ENCODE assay signal across 1 cellular context in the genomic region with DNA sequence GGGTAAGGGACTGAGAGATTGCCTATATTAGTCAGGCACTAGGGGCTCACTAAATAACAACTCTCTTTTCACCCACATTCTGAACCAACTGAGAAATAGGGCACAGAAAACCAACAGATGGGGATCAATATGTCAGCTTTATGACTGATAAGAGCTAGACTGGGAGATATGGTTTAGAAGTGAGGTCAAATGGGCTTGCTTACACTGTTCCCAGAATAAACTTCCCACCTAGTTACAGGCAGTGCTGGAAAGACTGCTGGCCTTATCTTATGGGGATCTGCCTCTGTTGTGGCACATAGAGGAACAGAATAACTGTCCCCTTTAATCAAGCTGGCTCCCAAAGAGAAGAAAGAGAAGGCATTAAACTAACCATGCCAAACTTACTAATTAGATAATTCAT.
TF ChIP-seq lines count a peak whose summit lies in the region.

No MANE protein-coding gene starts in this region.

TF ChIP-seq in liver, 16 proteins besides CTCF, POLR2A, EP300 and RAD21 (continued from another document):
- TF ChIP-seq, protein P1, sequence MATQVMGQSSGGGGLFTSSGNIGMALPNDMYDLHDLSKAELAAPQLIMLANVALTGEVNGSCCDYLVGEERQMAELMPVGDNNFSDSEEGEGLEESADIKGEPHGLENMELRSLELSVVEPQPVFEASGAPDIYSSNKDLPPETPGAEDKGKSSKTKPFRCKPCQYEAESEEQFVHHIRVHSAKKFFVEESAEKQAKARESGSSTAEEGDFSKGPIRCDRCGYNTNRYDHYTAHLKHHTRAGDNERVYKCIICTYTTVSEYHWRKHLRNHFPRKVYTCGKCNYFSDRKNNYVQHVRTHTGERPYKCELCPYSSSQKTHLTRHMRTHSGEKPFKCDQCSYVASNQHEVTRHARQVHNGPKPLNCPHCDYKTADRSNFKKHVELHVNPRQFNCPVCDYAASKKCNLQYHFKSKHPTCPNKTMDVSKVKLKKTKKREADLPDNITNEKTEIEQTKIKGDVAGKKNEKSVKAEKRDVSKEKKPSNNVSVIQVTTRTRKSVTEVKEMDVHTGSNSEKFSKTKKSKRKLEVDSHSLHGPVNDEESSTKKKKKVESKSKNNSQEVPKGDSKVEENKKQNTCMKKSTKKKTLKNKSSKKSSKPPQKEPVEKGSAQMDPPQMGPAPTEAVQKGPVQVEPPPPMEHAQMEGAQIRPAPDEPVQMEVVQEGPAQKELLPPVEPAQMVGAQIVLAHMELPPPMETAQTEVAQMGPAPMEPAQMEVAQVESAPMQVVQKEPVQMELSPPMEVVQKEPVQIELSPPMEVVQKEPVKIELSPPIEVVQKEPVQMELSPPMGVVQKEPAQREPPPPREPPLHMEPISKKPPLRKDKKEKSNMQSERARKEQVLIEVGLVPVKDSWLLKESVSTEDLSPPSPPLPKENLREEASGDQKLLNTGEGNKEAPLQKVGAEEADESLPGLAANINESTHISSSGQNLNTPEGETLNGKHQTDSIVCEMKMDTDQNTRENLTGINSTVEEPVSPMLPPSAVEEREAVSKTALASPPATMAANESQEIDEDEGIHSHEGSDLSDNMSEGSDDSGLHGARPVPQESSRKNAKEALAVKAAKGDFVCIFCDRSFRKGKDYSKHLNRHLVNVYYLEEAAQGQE (IDR thresholded peaks at IDR 0.05), result no peak
- TF ChIP-seq HNF4A (conservative IDR thresholded peaks at IDR 0.05) (peak in 1 of 2 donors; percentile 28), FOXA1 (IDR thresholded peaks at IDR 0.05) (no peak), TAF1 (conservative IDR thresholded peaks at IDR 0.05) (no peak), JUND (IDR thresholded peaks at IDR 0.05) (no peak), EGR1 (IDR thresholded peaks at IDR 0.05; ENCODE audit: low read depth in 2 of 2) (no peak), HNF4G (IDR thresholded peaks at IDR 0.05) (no peak), GABPA (IDR thresholded peaks at IDR 0.05 in 1 of 2, conservative IDR thresholded peaks at IDR 0.05 in 1 of 2) (no peak), RXRA (IDR thresholded peaks at IDR 0.05) (peak in 1 of 2 donors; percentile 51), FOXA2 (IDR thresholded peaks at IDR 0.05) (no peak)
- TF ChIP-seq, protein P2, sequence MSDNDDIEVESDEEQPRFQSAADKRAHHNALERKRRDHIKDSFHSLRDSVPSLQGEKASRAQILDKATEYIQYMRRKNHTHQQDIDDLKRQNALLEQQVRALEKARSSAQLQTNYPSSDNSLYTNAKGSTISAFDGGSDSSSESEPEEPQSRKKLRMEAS (IDR thresholded peaks at IDR 0.05), result peak; percentile 15
- TF ChIP-seq, protein P3, sequence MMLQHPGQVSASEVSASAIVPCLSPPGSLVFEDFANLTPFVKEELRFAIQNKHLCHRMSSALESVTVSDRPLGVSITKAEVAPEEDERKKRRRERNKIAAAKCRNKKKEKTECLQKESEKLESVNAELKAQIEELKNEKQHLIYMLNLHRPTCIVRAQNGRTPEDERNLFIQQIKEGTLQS (IDR thresholded peaks at IDR 0.05), result no peak
TF ChIP-seq in liver: peak in this region for 3.
